Comparison of ENCODE assay signal across 2 cellular contexts in the genomic region with DNA sequence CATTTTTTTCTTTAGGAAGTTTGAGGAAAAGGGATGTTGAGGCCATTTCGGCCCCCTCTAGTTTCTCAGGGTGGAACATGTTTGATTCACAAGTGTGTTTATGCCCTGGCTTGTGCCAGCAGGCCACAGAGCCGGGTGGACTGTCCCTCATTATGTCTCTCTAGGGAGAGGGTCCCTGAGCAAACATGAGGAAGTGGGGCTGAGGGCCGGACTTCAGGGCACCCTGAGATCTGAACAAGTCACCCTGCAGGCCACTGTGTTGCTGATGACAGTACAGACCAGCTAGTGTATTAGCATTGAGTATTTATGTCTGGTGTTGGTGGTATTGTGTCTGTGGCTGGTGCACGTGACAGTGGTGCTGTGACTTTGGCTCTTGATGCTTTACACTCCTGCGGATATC.
TF ChIP-seq lines count a peak whose summit lies in the region.

No MANE protein-coding gene starts in this region.

TF ChIP-seq in GM12891, 5 proteins besides CTCF, POLR2A, EP300 and RAD21:
- TF ChIP-seq POLR2AphosphoS5 (IDR thresholded peaks at IDR 0.05; ENCODE audit: low read depth, low read length) = no peak
- no peak for TF ChIP-seq TAF1 (IDR thresholded peaks at IDR 0.05; ENCODE audit: low read depth, low read length)
- TF ChIP-seq POU2F2 (IDR thresholded peaks at IDR 0.05; ENCODE audit: low read depth, low read length) = no peak

TF ChIP-seq in WTC11, 78 proteins besides CTCF, POLR2A, EP300 and RAD21:
- TF ChIP-seq ZNF416 (CRISPR knock-in tag; IDR thresholded peaks at IDR 0.05) = no peak
- no peak for TF ChIP-seq NFE2L1 (CRISPR knock-in tag; IDR thresholded peaks at IDR 0.05)
- TF ChIP-seq, protein P1, sequence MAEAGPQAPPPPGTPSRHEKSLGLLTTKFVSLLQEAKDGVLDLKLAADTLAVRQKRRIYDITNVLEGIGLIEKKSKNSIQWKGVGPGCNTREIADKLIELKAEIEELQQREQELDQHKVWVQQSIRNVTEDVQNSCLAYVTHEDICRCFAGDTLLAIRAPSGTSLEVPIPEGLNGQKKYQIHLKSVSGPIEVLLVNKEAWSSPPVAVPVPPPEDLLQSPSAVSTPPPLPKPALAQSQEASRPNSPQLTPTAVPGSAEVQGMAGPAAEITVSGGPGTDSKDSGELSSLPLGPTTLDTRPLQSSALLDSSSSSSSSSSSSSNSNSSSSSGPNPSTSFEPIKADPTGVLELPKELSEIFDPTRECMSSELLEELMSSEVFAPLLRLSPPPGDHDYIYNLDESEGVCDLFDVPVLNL (CRISPR knock-in tag; IDR thresholded peaks at IDR 0.05; ENCODE audit: borderline replicate concordance, low read depth) = no peak
- TF ChIP-seq ZNF263 (CRISPR knock-in tag; IDR thresholded peaks at IDR 0.05; ENCODE audit: low read depth) = no peak
- no peak for TF ChIP-seq ZNF317 (CRISPR knock-in tag; IDR thresholded peaks at IDR 0.05; ENCODE audit: borderline replicate concordance, low read depth)
- TF ChIP-seq, protein P2, sequence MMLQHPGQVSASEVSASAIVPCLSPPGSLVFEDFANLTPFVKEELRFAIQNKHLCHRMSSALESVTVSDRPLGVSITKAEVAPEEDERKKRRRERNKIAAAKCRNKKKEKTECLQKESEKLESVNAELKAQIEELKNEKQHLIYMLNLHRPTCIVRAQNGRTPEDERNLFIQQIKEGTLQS (CRISPR knock-in tag; conservative IDR thresholded peaks at IDR 0.05) = no peak
- no peak for TF ChIP-seq GTF2I (CRISPR knock-in tag; conservative IDR thresholded peaks at IDR 0.05)
- no peak for TF ChIP-seq ZNF281 (CRISPR knock-in tag; IDR thresholded peaks at IDR 0.05)
- no peak for TF ChIP-seq TCF7 (CRISPR knock-in tag; IDR thresholded peaks at IDR 0.05; ENCODE audit: low read depth)
- no peak for TF ChIP-seq TEAD1 (CRISPR knock-in tag; IDR thresholded peaks at IDR 0.05)
- no peak for TF ChIP-seq ZNF396 (CRISPR knock-in tag; IDR thresholded peaks at IDR 0.05; ENCODE audit: borderline replicate concordance)
- TF ChIP-seq, protein P3, sequence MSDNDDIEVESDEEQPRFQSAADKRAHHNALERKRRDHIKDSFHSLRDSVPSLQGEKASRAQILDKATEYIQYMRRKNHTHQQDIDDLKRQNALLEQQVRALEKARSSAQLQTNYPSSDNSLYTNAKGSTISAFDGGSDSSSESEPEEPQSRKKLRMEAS (CRISPR knock-in tag; IDR thresholded peaks at IDR 0.05) = no peak
- no peak for TF ChIP-seq SMAD3 (CRISPR knock-in tag; IDR thresholded peaks at IDR 0.05; ENCODE audit: borderline replicate concordance)
- TF ChIP-seq, protein P4, sequence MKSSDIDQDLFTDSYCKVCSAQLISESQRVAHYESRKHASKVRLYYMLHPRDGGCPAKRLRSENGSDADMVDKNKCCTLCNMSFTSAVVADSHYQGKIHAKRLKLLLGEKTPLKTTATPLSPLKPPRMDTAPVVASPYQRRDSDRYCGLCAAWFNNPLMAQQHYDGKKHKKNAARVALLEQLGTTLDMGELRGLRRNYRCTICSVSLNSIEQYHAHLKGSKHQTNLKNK (CRISPR knock-in tag; IDR thresholded peaks at IDR 0.05) = no peak
- TF ChIP-seq AR (CRISPR knock-in tag; IDR thresholded peaks at IDR 0.05) = no peak
